ENCODE assay signal across 1 cellular context in genomic region chr10:67629461-67629971, GRCh38.
TF ChIP-seq lines count a peak whose summit lies in the region.

No MANE protein-coding gene starts in this region.

TF ChIP-seq in H1, 55 proteins besides CTCF, POLR2A, EP300 and RAD21 (continued from another document):
- TF ChIP-seq, protein P1, sequence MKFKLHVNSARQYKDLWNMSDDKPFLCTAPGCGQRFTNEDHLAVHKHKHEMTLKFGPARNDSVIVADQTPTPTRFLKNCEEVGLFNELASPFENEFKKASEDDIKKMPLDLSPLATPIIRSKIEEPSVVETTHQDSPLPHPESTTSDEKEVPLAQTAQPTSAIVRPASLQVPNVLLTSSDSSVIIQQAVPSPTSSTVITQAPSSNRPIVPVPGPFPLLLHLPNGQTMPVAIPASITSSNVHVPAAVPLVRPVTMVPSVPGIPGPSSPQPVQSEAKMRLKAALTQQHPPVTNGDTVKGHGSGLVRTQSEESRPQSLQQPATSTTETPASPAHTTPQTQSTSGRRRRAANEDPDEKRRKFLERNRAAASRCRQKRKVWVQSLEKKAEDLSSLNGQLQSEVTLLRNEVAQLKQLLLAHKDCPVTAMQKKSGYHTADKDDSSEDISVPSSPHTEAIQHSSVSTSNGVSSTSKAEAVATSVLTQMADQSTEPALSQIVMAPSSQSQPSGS (IDR thresholded peaks at IDR 0.05; ENCODE audit: low read length): no peak
- no peak for TF ChIP-seq SRF (IDR thresholded peaks at IDR 0.05; ENCODE audit: low read depth, low read length)
